In genomic region chr14:61555056-61555838, GRCh38 we compare ENCODE assay signal across 13 cellular contexts.
A peak's percentile ranks its signal among the peaks of the same experiment; 100 is the strongest.
DNase-seq lines count a peak whose midpoint lies in the region; ATAC-seq and TF ChIP-seq lines count a peak whose summit lies in the region.
"Had no signal": no experiment of that assay in that cellular context is flagged by ENCODE, and none has a peak within 500 bp of the region (broad histone marks: within the 10 kb centered on the region; RNA-seq: fewer than 3 reads in every experiment).

No MANE protein-coding gene starts in this region.

- peak overlapping the region; percentile 4 for H3K27ac Mint-ChIP-seq in dendritic cell treated with granulocyte-macrophage colony-stimulating factor and Interleukin-4, amounts not matched to agents 40 ng/mL and 50 ng/mL, for 4 days
- H3K27ac Mint-ChIP-seq in natural killer cell (peak overlapping the region; percentile 86 to 94), GM23338 (no peak overlapping the region)
- H3K27ac Mint-ChIP-seq: mesothelial cell of epicardium had no signal

- no peak overlapping the region for H3K4me3 Mint-ChIP-seq in dendritic cell treated with granulocyte-macrophage colony-stimulating factor and Interleukin-4, amounts not matched to agents 40 ng/mL and 50 ng/mL, for 4 days
- H3K4me3 Mint-ChIP-seq in natural killer cell (no peak overlapping the region), GM23338 (no peak overlapping the region)
- H3K4me3 Mint-ChIP-seq: mesothelial cell of epicardium had no signal

- H3F3A ChIP-seq in GM23338 (replicated peaks; ENCODE audit: low read depth) = no peaks in the 10 kb centered on the region

- peaks cover 98 to 100% (median 99%) of the 10 kb centered on the region in 10 experiments for H3K4me1 ChIP-seq in BLaER1 treated with 17β-estradiol and CSF1 and Interleukin-3, amounts not matched to agents 10 nM and 100 nM
- peaks cover 32% of the 10 kb centered on the region for H3K4me1 ChIP-seq in lower lobe of right lung
- peaks cover 9% of the 10 kb centered on the region for H3K4me1 ChIP-seq in GM23338 (ENCODE audit: insufficient read depth)

- H3K36me3 Mint-ChIP-seq in dendritic cell treated with granulocyte-macrophage colony-stimulating factor and Interleukin-4, amounts not matched to agents 40 ng/mL and 50 ng/mL, for 4 days (ENCODE audit: low read depth) = no peaks in the 10 kb centered on the region
- H3K36me3 Mint-ChIP-seq in natural killer cell = peaks cover 19% of the 10 kb centered on the region
- no peaks in the 10 kb centered on the region for H3K36me3 Mint-ChIP-seq in GM23338 (ENCODE audit: low read depth)
- H3K36me3 Mint-ChIP-seq: mesothelial cell of epicardium had no signal

- H3K9me3 Mint-ChIP-seq in dendritic cell treated with granulocyte-macrophage colony-stimulating factor and Interleukin-4, amounts not matched to agents 40 ng/mL and 50 ng/mL, for 4 days = no peaks in the 10 kb centered on the region
- H3K9me3 Mint-ChIP-seq in natural killer cell (no peaks in the 10 kb centered on the region), GM23338 (no peaks in the 10 kb centered on the region)
- H3K9me3 Mint-ChIP-seq: mesothelial cell of epicardium had no signal

- peak overlapping the region; percentile 76 to 96 (median 88) for H3K4me2 ChIP-seq in BLaER1 treated with 17β-estradiol and CSF1 and Interleukin-3, amounts not matched to agents 10 nM and 100 nM
- no peak overlapping the region for H3K4me2 ChIP-seq in GM23338

- peak overlapping the region; percentile 89 to 98 (median 92) for H3K27ac ChIP-seq in BLaER1 treated with 17β-estradiol and CSF1 and Interleukin-3, amounts not matched to agents 10 nM and 100 nM
- no peak overlapping the region for H3K27ac ChIP-seq in lower lobe of right lung
- H3K27ac ChIP-seq in GM23338 (ENCODE audit: low read depth) = no peak overlapping the region

- no peak overlapping the region for H3K4me3 ChIP-seq in BLaER1 treated with 17β-estradiol and CSF1 and Interleukin-3, amounts not matched to agents 10 nM and 100 nM
- H3K4me3 ChIP-seq in lower lobe of right lung = no peak overlapping the region
- H3K4me3 ChIP-seq in GM23338 = no peak overlapping the region

- no peaks in the 10 kb centered on the region for H3K27me3 Mint-ChIP-seq in dendritic cell treated with granulocyte-macrophage colony-stimulating factor and Interleukin-4, amounts not matched to agents 40 ng/mL and 50 ng/mL, for 4 days
- H3K27me3 Mint-ChIP-seq in natural killer cell (ENCODE audit: low read depth in 2 of 2) (no peaks in the 10 kb centered on the region), GM23338 (ENCODE audit: insufficient read depth, low read depth, poor library complexity) (peaks cover 5% of the 10 kb centered on the region)

- H3K4me1 Mint-ChIP-seq in dendritic cell treated with granulocyte-macrophage colony-stimulating factor and Interleukin-4, amounts not matched to agents 40 ng/mL and 50 ng/mL, for 4 days (ENCODE audit: low read depth) = peaks cover 59% of the 10 kb centered on the region
- H3K4me1 Mint-ChIP-seq in natural killer cell (peaks cover 51 to 62% of the 10 kb centered on the region in 2 donors), GM23338 (peaks cover 17% of the 10 kb centered on the region)

- peaks cover 8% of the 10 kb centered on the region; the same call in 1 of the 2 replicates for H3K9me2 ChIP-seq in GM23338 (ENCODE audit: insufficient read depth)

- H3K79me2 ChIP-seq in GM23338 (replicated peaks; ENCODE audit: insufficient read depth) = no peaks in the 10 kb centered on the region

- H3K9me3 ChIP-seq in BLaER1 treated with 17β-estradiol and CSF1 and Interleukin-3, amounts not matched to agents 10 nM and 100 nM (replicated peaks in 1 of 11) = peaks cover 0 to 4% (median 0%) of the 10 kb centered on the region in 11 experiments; a peak in 1 of 22 replicates
- no peaks in the 10 kb centered on the region for H3K9me3 ChIP-seq in lower lobe of right lung

- peak overlapping the region in 2 of 11 experiments; percentile 6 to 81; a peak in 1 of 22 replicates for H3K9ac ChIP-seq in BLaER1 treated with 17β-estradiol and CSF1 and Interleukin-3, amounts not matched to agents 10 nM and 100 nM

- no peaks in the 10 kb centered on the region for H4K20me1 ChIP-seq in BLaER1 treated with 17β-estradiol and CSF1 and Interleukin-3, amounts not matched to agents 10 nM and 100 nM
- no peaks in the 10 kb centered on the region for H4K20me1 ChIP-seq in GM23338 (replicated peaks; ENCODE audit: insufficient read depth)

- H3K36me3 ChIP-seq in BLaER1 treated with 17β-estradiol and CSF1 and Interleukin-3, amounts not matched to agents 10 nM and 100 nM = peaks cover 0 to 16% (median 0%) of the 10 kb centered on the region in 11 experiments; a peak in 8 of 22 replicates
- H3K36me3 ChIP-seq in lower lobe of right lung (peaks cover 17% of the 10 kb centered on the region), GM23338 (ENCODE audit: insufficient read depth) (no peaks in the 10 kb centered on the region)

- no peak for TF ChIP-seq CTCF in natural killer cell (IDR thresholded peaks at IDR 0.05)
- no peak for TF ChIP-seq CTCF in lower lobe of right lung (IDR thresholded peaks at IDR 0.05)
- no peak for TF ChIP-seq CTCF in GM23338 (conservative IDR thresholded peaks at IDR 0.05; ENCODE audit: low read depth in 2 of 2)

- peak; percentile 82 for DNase-seq in M059J (ENCODE audit: low read depth)
- DNase-seq in natural killer cell = no peak
- DNase-seq in hepatic stellate cell (ENCODE audit: low spot score) = no peak
- no peak for DNase-seq in lower lobe of right lung
- DNase-seq in activated CD4-positive, CD25-positive, alpha-beta regulatory T cell treated with anti-CD3 and anti-CD28 coated beads, Interleukin-2, amount 50 U/mL, for 72 hours = no peak
- DNase-seq in GM23338 (ENCODE audit: low spot score) = no peak
- DNase-seq: activated gamma-delta T cell, cortex of kidney, NCI-H446 had no signal

- H2AFZ ChIP-seq in GM23338 = no peak overlapping the region

- intact Hi-C loops in dendritic cell treated with granulocyte-macrophage colony-stimulating factor and Interleukin-4, amounts not matched to agents 40 ng/mL and 50 ng/mL, for 4 days (cut with micrococcal nuclease) = no loop called here
- intact Hi-C loops in natural killer cell (cut with micrococcal nuclease) (no loop called here), lower lobe of right lung (cut with DNase I) (no loop called here)

- ATAC-seq in natural killer cell (no peak), lower lobe of right lung (no peak), GM23338 (no peak)
- ATAC-seq: sciatic nerve had no signal

- H3K27me3 ChIP-seq in BLaER1 treated with 17β-estradiol and CSF1 and Interleukin-3, amounts not matched to agents 10 nM and 100 nM = no peaks in the 10 kb centered on the region
- no peaks in the 10 kb centered on the region for H3K27me3 ChIP-seq in lower lobe of right lung (ENCODE audit: low read depth)
- H3K27me3 ChIP-seq in GM23338 (ENCODE audit: insufficient read depth) = no peaks in the 10 kb centered on the region

TF ChIP-seq in GM23338, 12 proteins besides CTCF, POLR2A, EP300 and RAD21 (continues in another document):
- TF ChIP-seq ETS1 (IDR thresholded peaks at IDR 0.05) (no peak), STAT1 (IDR thresholded peaks at IDR 0.05; ENCODE audit: unreplicated experiment) (no peak), CREB1 (CRISPR knock-in tag; IDR thresholded peaks at IDR 0.05; ENCODE audit: low read depth) (no peak), ZNF331 (CRISPR knock-in tag; IDR thresholded peaks at IDR 0.05; ENCODE audit: low read depth) (no peak), POLR2AphosphoS5 (IDR thresholded peaks at IDR 0.05; ENCODE audit: low read depth) (no peak), ZNF114 (CRISPR knock-in tag; IDR thresholded peaks at IDR 0.05) (no peak), REST (IDR thresholded peaks at IDR 0.05; ENCODE audit: unreplicated experiment) (no peak), JUNB (IDR thresholded peaks at IDR 0.05; ENCODE audit: unreplicated experiment) (no peak), NANOG (IDR thresholded peaks at IDR 0.05; ENCODE audit: borderline replicate concordance) (no peak)

Comparison
In these comparisons a context has a peak if more than half of its experiments do, and no peak if none do; other contexts are left out.
1. H3K27ac ChIP-seq: peak in BLaER1 treated with 17β-estradiol and CSF1 and Interleukin-3, amounts not matched to agents 10 nM and 100 nM (11 of 11); none in lower lobe of right lung (single experiment) and GM23338 (single experiment).